ENCODE assay signal across 1 cellular context in the genomic region with DNA sequence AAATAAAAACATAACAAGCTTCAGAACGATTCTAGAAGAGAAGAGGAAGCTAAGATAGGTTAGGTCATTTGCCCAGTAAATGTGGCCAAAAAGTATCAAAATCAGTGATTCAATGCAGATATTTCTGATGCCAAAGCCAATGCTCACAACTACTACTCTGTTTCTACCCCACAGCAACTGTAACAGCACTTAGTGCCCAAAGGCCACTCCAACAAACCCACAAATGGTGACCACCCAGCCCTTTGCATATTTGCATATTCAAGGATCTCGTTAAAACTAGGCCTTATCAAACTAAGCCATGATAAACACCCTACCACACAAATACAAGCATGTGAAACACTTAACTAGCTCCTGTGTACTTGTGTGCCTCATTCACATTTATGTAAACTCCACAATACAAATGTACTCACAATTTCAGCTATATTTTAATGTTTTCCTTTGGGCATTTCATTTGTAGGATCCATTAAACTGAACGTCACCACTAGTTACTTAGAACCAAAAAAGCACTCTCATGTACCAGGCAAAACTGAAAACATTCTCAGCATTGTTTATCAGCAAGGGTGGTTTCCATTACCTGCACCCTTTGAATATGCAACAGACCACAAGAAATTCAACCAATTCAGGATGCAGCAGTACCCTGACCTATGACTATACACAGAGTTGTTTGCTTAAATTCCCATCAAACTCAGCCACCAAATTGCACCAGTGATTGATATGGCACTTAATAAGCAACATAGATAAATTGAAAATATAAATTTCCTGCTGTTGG.
TF ChIP-seq lines count a peak whose summit lies in the region.

No MANE protein-coding gene starts in this region.

TF ChIP-seq in GM12878, 131 proteins besides CTCF, POLR2A, EP300 and RAD21 (continued from another document and continues in another):
- TF ChIP-seq, protein P1, sequence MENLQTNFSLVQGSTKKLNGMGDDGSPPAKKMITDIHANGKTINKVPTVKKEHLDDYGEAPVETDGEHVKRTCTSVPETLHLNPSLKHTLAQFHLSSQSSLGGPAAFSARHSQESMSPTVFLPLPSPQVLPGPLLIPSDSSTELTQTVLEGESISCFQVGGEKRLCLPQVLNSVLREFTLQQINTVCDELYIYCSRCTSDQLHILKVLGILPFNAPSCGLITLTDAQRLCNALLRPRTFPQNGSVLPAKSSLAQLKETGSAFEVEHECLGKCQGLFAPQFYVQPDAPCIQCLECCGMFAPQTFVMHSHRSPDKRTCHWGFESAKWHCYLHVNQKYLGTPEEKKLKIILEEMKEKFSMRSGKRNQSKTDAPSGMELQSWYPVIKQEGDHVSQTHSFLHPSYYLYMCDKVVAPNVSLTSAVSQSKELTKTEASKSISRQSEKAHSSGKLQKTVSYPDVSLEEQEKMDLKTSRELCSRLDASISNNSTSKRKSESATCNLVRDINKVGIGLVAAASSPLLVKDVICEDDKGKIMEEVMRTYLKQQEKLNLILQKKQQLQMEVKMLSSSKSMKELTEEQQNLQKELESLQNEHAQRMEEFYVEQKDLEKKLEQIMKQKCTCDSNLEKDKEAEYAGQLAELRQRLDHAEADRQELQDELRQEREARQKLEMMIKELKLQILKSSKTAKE (IDR thresholded peaks at IDR 0.05; ENCODE audit: low read depth, poor library complexity, severe bottlenecking), result no peak
- TF ChIP-seq POU2F2 (IDR thresholded peaks at IDR 0.05; ENCODE audit: borderline replicate concordance, low read depth, low read length), result peak; percentile 93; the same call in 2 of the 3 replicates
- TF ChIP-seq, protein P2, sequence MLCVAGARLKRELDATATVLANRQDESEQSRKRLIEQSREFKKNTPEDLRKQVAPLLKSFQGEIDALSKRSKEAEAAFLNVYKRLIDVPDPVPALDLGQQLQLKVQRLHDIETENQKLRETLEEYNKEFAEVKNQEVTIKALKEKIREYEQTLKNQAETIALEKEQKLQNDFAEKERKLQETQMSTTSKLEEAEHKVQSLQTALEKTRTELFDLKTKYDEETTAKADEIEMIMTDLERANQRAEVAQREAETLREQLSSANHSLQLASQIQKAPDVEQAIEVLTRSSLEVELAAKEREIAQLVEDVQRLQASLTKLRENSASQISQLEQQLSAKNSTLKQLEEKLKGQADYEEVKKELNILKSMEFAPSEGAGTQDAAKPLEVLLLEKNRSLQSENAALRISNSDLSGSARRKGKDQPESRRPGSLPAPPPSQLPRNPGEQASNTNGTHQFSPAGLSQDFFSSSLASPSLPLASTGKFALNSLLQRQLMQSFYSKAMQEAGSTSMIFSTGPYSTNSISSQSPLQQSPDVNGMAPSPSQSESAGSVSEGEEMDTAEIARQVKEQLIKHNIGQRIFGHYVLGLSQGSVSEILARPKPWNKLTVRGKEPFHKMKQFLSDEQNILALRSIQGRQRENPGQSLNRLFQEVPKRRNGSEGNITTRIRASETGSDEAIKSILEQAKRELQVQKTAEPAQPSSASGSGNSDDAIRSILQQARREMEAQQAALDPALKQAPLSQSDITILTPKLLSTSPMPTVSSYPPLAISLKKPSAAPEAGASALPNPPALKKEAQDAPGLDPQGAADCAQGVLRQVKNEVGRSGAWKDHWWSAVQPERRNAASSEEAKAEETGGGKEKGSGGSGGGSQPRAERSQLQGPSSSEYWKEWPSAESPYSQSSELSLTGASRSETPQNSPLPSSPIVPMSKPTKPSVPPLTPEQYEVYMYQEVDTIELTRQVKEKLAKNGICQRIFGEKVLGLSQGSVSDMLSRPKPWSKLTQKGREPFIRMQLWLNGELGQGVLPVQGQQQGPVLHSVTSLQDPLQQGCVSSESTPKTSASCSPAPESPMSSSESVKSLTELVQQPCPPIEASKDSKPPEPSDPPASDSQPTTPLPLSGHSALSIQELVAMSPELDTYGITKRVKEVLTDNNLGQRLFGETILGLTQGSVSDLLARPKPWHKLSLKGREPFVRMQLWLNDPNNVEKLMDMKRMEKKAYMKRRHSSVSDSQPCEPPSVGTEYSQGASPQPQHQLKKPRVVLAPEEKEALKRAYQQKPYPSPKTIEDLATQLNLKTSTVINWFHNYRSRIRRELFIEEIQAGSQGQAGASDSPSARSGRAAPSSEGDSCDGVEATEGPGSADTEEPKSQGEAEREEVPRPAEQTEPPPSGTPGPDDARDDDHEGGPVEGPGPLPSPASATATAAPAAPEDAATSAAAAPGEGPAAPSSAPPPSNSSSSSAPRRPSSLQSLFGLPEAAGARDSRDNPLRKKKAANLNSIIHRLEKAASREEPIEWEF (IDR thresholded peaks at IDR 0.05; ENCODE audit: insufficient replicate concordance, low read depth, low read length), result no peak
- TF ChIP-seq ZBTB11 (CRISPR knock-in tag; IDR thresholded peaks at IDR 0.05), result no peak
- no peak for TF ChIP-seq USF1 (IDR thresholded peaks at IDR 0.05; ENCODE audit: borderline replicate concordance, extremely low read length, insufficient read depth, low read depth, low read length)
- TF ChIP-seq CBFB (IDR thresholded peaks at IDR 0.05; ENCODE audit: low read depth), result no peak
- TF ChIP-seq ATF7 (IDR thresholded peaks at IDR 0.05; ENCODE audit: low read depth), result peak; percentile 42; the same call in 1 of the 2 replicates
- no peak for TF ChIP-seq ZNF687 (IDR thresholded peaks at IDR 0.05)
- TF ChIP-seq MXI1 (IDR thresholded peaks at IDR 0.05; ENCODE audit: low read depth, low read length), result no peak
- peak in 1 of 2 experiments; percentile 27; a peak in 1 of 4 replicates for TF ChIP-seq IKZF2 (IDR thresholded peaks at IDR 0.05)
- no peak for TF ChIP-seq BMI1 (IDR thresholded peaks at IDR 0.05; ENCODE audit: borderline replicate concordance)
- 0 out of 2 replicates have a peak, but pooled peaks have one; percentile 30 for TF ChIP-seq ATF2 (IDR thresholded peaks at IDR 0.05; ENCODE audit: low read length)
- peak; percentile 75 for TF ChIP-seq RELB (IDR thresholded peaks at IDR 0.05; ENCODE audit: low read depth)
- TF ChIP-seq NR2C1 (IDR thresholded peaks at IDR 0.05), result no peak
- TF ChIP-seq, protein P3, sequence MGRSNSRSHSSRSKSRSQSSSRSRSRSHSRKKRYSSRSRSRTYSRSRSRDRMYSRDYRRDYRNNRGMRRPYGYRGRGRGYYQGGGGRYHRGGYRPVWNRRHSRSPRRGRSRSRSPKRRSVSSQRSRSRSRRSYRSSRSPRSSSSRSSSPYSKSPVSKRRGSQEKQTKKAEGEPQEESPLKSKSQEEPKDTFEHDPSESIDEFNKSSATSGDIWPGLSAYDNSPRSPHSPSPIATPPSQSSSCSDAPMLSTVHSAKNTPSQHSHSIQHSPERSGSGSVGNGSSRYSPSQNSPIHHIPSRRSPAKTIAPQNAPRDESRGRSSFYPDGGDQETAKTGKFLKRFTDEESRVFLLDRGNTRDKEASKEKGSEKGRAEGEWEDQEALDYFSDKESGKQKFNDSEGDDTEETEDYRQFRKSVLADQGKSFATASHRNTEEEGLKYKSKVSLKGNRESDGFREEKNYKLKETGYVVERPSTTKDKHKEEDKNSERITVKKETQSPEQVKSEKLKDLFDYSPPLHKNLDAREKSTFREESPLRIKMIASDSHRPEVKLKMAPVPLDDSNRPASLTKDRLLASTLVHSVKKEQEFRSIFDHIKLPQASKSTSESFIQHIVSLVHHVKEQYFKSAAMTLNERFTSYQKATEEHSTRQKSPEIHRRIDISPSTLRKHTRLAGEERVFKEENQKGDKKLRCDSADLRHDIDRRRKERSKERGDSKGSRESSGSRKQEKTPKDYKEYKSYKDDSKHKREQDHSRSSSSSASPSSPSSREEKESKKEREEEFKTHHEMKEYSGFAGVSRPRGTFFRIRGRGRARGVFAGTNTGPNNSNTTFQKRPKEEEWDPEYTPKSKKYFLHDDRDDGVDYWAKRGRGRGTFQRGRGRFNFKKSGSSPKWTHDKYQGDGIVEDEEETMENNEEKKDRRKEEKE (IDR thresholded peaks at IDR 0.05), result no peak
- no peak for TF ChIP-seq EGR1 (IDR thresholded peaks at IDR 0.05; ENCODE audit: borderline replicate concordance in 1 of 2, low read depth in 2 of 2, low read length in 2 of 2)
- TF ChIP-seq PML (IDR thresholded peaks at IDR 0.05; ENCODE audit: low read length), result no peak
- TF ChIP-seq SMAD1 (IDR thresholded peaks at IDR 0.05; ENCODE audit: low read depth, partially characterized antibody), result no peak
- no peak for TF ChIP-seq USF2 (IDR thresholded peaks at IDR 0.05; ENCODE audit: borderline replicate concordance, low read depth, low read length)
- TF ChIP-seq, protein P4, sequence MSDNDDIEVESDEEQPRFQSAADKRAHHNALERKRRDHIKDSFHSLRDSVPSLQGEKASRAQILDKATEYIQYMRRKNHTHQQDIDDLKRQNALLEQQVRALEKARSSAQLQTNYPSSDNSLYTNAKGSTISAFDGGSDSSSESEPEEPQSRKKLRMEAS (IDR thresholded peaks at IDR 0.05; ENCODE audit: low read depth, low read length), result no peak
- TF ChIP-seq CREB1 (IDR thresholded peaks at IDR 0.05; ENCODE audit: low read depth), result no peak
- TF ChIP-seq LARP7 (IDR thresholded peaks at IDR 0.05), result no peak
- no peak for TF ChIP-seq GATAD2B (conservative IDR thresholded peaks at IDR 0.05; ENCODE audit: low read depth)
- TF ChIP-seq NRF1 (conservative IDR thresholded peaks at IDR 0.05; ENCODE audit: low read depth, low read length), result no peak
